In genomic region chr21:16087523-16087922, GRCh38 we compare ENCODE assay signal across 26 cellular contexts.
"Had no signal": no experiment of that assay in that cellular context is flagged by ENCODE, and none has a peak within 500 bp of the region (broad histone marks: within the 10 kb centered on the region; RNA-seq: fewer than 3 reads in every experiment).

No MANE protein-coding gene starts in this region.

- H3K27me3 Mint-ChIP-seq: activated CD4-positive, alpha-beta memory T cell treated with anti-CD3 and anti-CD28 coated beads, Interleukin-2, amount 10 ng/mL, durations not matched to agents 7 days and 5 days; activated CD4-positive, alpha-beta T cell treated with anti-CD3 and anti-CD28 coated beads, Interleukin-2, amount 10 ng/mL, durations not matched to agents 7 days and 5 days; activated naive CD8-positive, alpha-beta T cell treated with anti-CD3 and anti-CD28 coated beads, Interleukin-2, amount 50 U/mL, for 24 hours; activated T-cell treated with anti-CD3 and anti-CD28 coated beads, Interleukin-2, amount 50 U/mL, for 24 hours; central memory CD8-positive, alpha-beta T cell had no signal

- H3K9me3 ChIP-seq: breast epithelium, colonic mucosa, right lobe of liver, tibial artery had no signal

- DNase-seq: activated CD4-positive, alpha-beta memory T cell treated with anti-CD3 and anti-CD28 coated beads, Interleukin-2, amount 10 ng/mL, durations not matched to agents 7 days and 5 days; activated CD4-positive, alpha-beta T cell treated with anti-CD3 and anti-CD28 coated beads for 1 hour; activated CD4-positive, alpha-beta T cell treated with anti-CD3 and anti-CD28 coated beads, Interleukin-2, amount 10 ng/mL, durations not matched to agents 7 days and 5 days; activated CD8-positive, alpha-beta memory T cell treated with anti-CD3 and anti-CD28 coated beads, Interleukin-2, amount 50 U/mL, for 48 hours; activated gamma-delta T cell; activated naive CD4-positive, alpha-beta T cell treated with anti-CD3 and anti-CD28 coated beads, Interleukin-2, amount 50 U/mL, for 16 hours; activated naive CD8-positive, alpha-beta T cell treated with anti-CD3 and anti-CD28 coated beads, Interleukin-2, amount 50 U/mL, for 24 hours; activated T-cell treated with anti-CD3 and anti-CD28 coated beads, Interleukin-2, amount 50 U/mL, for 24 hours; amygdala; colonic mucosa; effector memory CD4-positive, alpha-beta T cell; glutamatergic neuron; islet precursor cell; left cardiac atrium; left ventricle myocardium superior; right lobe of liver; stimulated activated CD4-positive, alpha-beta T cell treated with anti-CD3 and anti-CD28 coated beads, Interleukin-2, amount 100 ng/mL, for 48 hours; stimulated activated naive CD8-positive, alpha-beta T cell treated with anti-CD3 and anti-CD28 coated beads, Interleukin-15, Interleukin-2, amounts not matched to agents 100 U/mL and 50 U/mL, for 24 hours; SW 1271; T-helper 9 cell; tibial artery; WERI-Rb-1 had no signal

- H3K27ac ChIP-seq: colonic mucosa, right lobe of liver, tibial artery, WERI-Rb-1 had no signal

- H3K4me1 Mint-ChIP-seq: activated CD4-positive, alpha-beta memory T cell treated with anti-CD3 and anti-CD28 coated beads, Interleukin-2, amount 10 ng/mL, durations not matched to agents 7 days and 5 days; activated CD4-positive, alpha-beta T cell treated with anti-CD3 and anti-CD28 coated beads, Interleukin-2, amount 10 ng/mL, durations not matched to agents 7 days and 5 days; activated naive CD8-positive, alpha-beta T cell treated with anti-CD3 and anti-CD28 coated beads, Interleukin-2, amount 50 U/mL, for 24 hours; central memory CD8-positive, alpha-beta T cell had no signal

- H3K27ac Mint-ChIP-seq: activated CD4-positive, alpha-beta memory T cell treated with anti-CD3 and anti-CD28 coated beads, Interleukin-2, amount 10 ng/mL, durations not matched to agents 7 days and 5 days; activated CD4-positive, alpha-beta T cell treated with anti-CD3 and anti-CD28 coated beads, Interleukin-2, amount 10 ng/mL, durations not matched to agents 7 days and 5 days; activated naive CD8-positive, alpha-beta T cell treated with anti-CD3 and anti-CD28 coated beads, Interleukin-2, amount 50 U/mL, for 24 hours; activated T-cell treated with anti-CD3 and anti-CD28 coated beads, Interleukin-2, amount 50 U/mL, for 24 hours; T-helper 1 cell treated with Interleukin-12 subunit alpha and Interleukin-12 subunit beta and Interleukin-4 antibody, amounts not matched to agents 30 μg/mL and 1 μg/mL, for 36 hours had no signal

- H3K27me3 ChIP-seq: breast epithelium, colonic mucosa, right lobe of liver, tibial artery had no signal

- H3K9me3 Mint-ChIP-seq: activated CD4-positive, alpha-beta memory T cell treated with anti-CD3 and anti-CD28 coated beads, Interleukin-2, amount 10 ng/mL, durations not matched to agents 7 days and 5 days; activated CD4-positive, alpha-beta T cell treated with anti-CD3 and anti-CD28 coated beads, Interleukin-2, amount 10 ng/mL, durations not matched to agents 7 days and 5 days; activated naive CD8-positive, alpha-beta T cell treated with anti-CD3 and anti-CD28 coated beads, Interleukin-2, amount 50 U/mL, for 24 hours; activated T-cell treated with anti-CD3 and anti-CD28 coated beads, Interleukin-2, amount 50 U/mL, for 24 hours; central memory CD8-positive, alpha-beta T cell; nephron; T-helper 1 cell treated with Interleukin-12 subunit alpha and Interleukin-12 subunit beta and Interleukin-4 antibody, amounts not matched to agents 30 μg/mL and 1 μg/mL, for 36 hours had no signal

- H3K36me3 ChIP-seq: breast epithelium, colonic mucosa, right lobe of liver, tibial artery, WERI-Rb-1 had no signal

- H3K4me1 ChIP-seq: breast epithelium, colonic mucosa, right lobe of liver, tibial artery had no signal

- H3K4me3 ChIP-seq: breast epithelium, colonic mucosa, right lobe of liver, tibial artery had no signal

- H3K4me3 Mint-ChIP-seq: activated CD4-positive, alpha-beta memory T cell treated with anti-CD3 and anti-CD28 coated beads, Interleukin-2, amount 10 ng/mL, durations not matched to agents 7 days and 5 days; activated CD4-positive, alpha-beta T cell treated with anti-CD3 and anti-CD28 coated beads, Interleukin-2, amount 10 ng/mL, durations not matched to agents 7 days and 5 days; activated naive CD8-positive, alpha-beta T cell treated with anti-CD3 and anti-CD28 coated beads, Interleukin-2, amount 50 U/mL, for 24 hours; activated T-cell treated with anti-CD3 and anti-CD28 coated beads, Interleukin-2, amount 50 U/mL, for 24 hours; central memory CD8-positive, alpha-beta T cell; T-helper 1 cell treated with Interleukin-12 subunit alpha and Interleukin-12 subunit beta and Interleukin-4 antibody, amounts not matched to agents 30 μg/mL and 1 μg/mL, for 36 hours had no signal

- ATAC-seq: activated naive CD8-positive, alpha-beta T cell treated with anti-CD3 and anti-CD28 coated beads, Interleukin-2, amount 50 U/mL, for 24 hours; left cardiac atrium; left ventricle myocardium superior; right lobe of liver; stimulated activated naive CD8-positive, alpha-beta T cell treated with anti-CD3 and anti-CD28 coated beads, Interleukin-15, Interleukin-2, amounts not matched to agents 100 U/mL and 50 U/mL, for 24 hours had no signal
